In genomic region chr6:30819287-30819917, GRCh38 we compare ENCODE assay signal across 9 cellular contexts.
DNase-seq lines count a peak whose midpoint lies in the region; ATAC-seq and TF ChIP-seq lines count a peak whose summit lies in the region.
"Had no signal": no experiment of that assay in that cellular context is flagged by ENCODE, and none has a peak within 500 bp of the region (broad histone marks: within the 10 kb centered on the region; RNA-seq: fewer than 3 reads in every experiment).

No MANE protein-coding gene starts in this region.

- intact Hi-C loops in activated CD8-positive, alpha-beta T cell treated with anti-CD3 and anti-CD28 coated beads for 36 hours (cut with micrococcal nuclease) = no loop called here
- intact Hi-C loops in thyroid gland (cut with DNase I) = no loop called here

- H3K4me3 Mint-ChIP-seq in activated CD8-positive, alpha-beta T cell treated with anti-CD3 and anti-CD28 coated beads for 36 hours = peak overlapping the region; percentile 41
- H3K4me3 Mint-ChIP-seq in activated CD8-positive, alpha-beta T cell treated with anti-CD3 and anti-CD28 coated beads, Interleukin-2, amount 10 ng/mL, durations not matched to agents 7 days and 5 days = no peak overlapping the region
- H3K4me3 Mint-ChIP-seq in WTC11 = no peak overlapping the region
- H3K4me3 Mint-ChIP-seq: IgD-negative memory B cell had no signal

- H3K36me3 ChIP-seq in thyroid gland = no peaks in the 10 kb centered on the region

- WGBS in thyroid gland, 2 donors = 91% methylated on average over 11 of the region's 11 CpGs

- H3K27ac ChIP-seq in thyroid gland = no peak overlapping the region

- H3K4me3 ChIP-seq in thyroid gland (replicated peaks in 1 of 3) = no peak overlapping the region

- no peak for TF ChIP-seq CTCF in activated CD8-positive, alpha-beta T cell treated with anti-CD3 and anti-CD28 coated beads for 36 hours (IDR thresholded peaks at IDR 0.05)
- no peak for TF ChIP-seq CTCF in thyroid gland (IDR thresholded peaks at IDR 0.05)
- TF ChIP-seq CTCF in WTC11 (IDR thresholded peaks at IDR 0.05) = no peak

- peak; percentile 71 for ATAC-seq in activated CD8-positive, alpha-beta T cell treated with anti-CD3 and anti-CD28 coated beads for 36 hours
- ATAC-seq in activated CD8-positive, alpha-beta T cell treated with anti-CD3 and anti-CD28 coated beads, Interleukin-2, amount 10 ng/mL, durations not matched to agents 7 days and 5 days = no peak
- no peak for ATAC-seq in WTC11
- ATAC-seq in GM18520 (IDR thresholded peaks at IDR 0.05; ENCODE audit: unreplicated experiment) = no peak

- H3K27me3 Mint-ChIP-seq in activated CD8-positive, alpha-beta T cell treated with anti-CD3 and anti-CD28 coated beads for 36 hours = no peaks in the 10 kb centered on the region
- no peaks in the 10 kb centered on the region for H3K27me3 Mint-ChIP-seq in activated CD8-positive, alpha-beta T cell treated with anti-CD3 and anti-CD28 coated beads, Interleukin-2, amount 10 ng/mL, durations not matched to agents 7 days and 5 days (ENCODE audit: low read depth)
- H3K27me3 Mint-ChIP-seq in WTC11 (ENCODE audit: low read depth) = no peaks in the 10 kb centered on the region

- H3K27ac Mint-ChIP-seq in activated CD8-positive, alpha-beta T cell treated with anti-CD3 and anti-CD28 coated beads for 36 hours = peak overlapping the region; percentile 100
- H3K27ac Mint-ChIP-seq in activated CD8-positive, alpha-beta T cell treated with anti-CD3 and anti-CD28 coated beads, Interleukin-2, amount 10 ng/mL, durations not matched to agents 7 days and 5 days = no peak overlapping the region
- H3K27ac Mint-ChIP-seq in WTC11 = no peak overlapping the region

- peaks cover 32% of the 10 kb centered on the region for H3K9me3 Mint-ChIP-seq in activated CD8-positive, alpha-beta T cell treated with anti-CD3 and anti-CD28 coated beads for 36 hours
- H3K9me3 Mint-ChIP-seq in activated CD8-positive, alpha-beta T cell treated with anti-CD3 and anti-CD28 coated beads, Interleukin-2, amount 10 ng/mL, durations not matched to agents 7 days and 5 days (ENCODE audit: insufficient read depth) = peaks cover 7% of the 10 kb centered on the region
- peaks cover 7% of the 10 kb centered on the region for H3K9me3 Mint-ChIP-seq in WTC11
- H3K9me3 Mint-ChIP-seq: IgD-negative memory B cell had no signal

- TF ChIP-seq POLR2A in thyroid gland (IDR thresholded peaks at IDR 0.05) = no peak

- peak; percentile 92 for DNase-seq in activated CD8-positive, alpha-beta T cell treated with anti-CD3 and anti-CD28 coated beads for 36 hours
- DNase-seq in activated CD8-positive, alpha-beta T cell treated with anti-CD3 and anti-CD28 coated beads, Interleukin-2, amount 10 ng/mL, durations not matched to agents 7 days and 5 days = no peak
- DNase-seq in activated CD8-positive, alpha-beta memory T cell treated with anti-CD3 and anti-CD28 coated beads, Interleukin-2, amount 50 U/mL, for 24 hours (ENCODE audit: extremely low read depth) = peak; percentile 57
- DNase-seq in iris pigment epithelial cell (ENCODE audit: low read depth) (peak; percentile 54), thyroid gland (no peak), WTC11 (ENCODE audit: low spot score) (no peak)
- DNase-seq in stimulated activated CD8-positive, alpha-beta memory T cell treated with anti-CD3 and anti-CD28 coated beads, Interleukin-4, amount 100 ng/mL, for 48 hours = peak; percentile 84

- CTCF ChIA-PET in activated CD8-positive, alpha-beta T cell treated with anti-CD3 and anti-CD28 coated beads for 36 hours (lab: Charles Lee) = interaction anchor here (0.7 to 5.5 kb wide), 13 partner anchors 13 to 269 kb away, joined by 3 to 49 read pairs (median 6); no protein-coding TSS in a partner anchor
- CTCF ChIA-PET in activated CD8-positive, alpha-beta T cell treated with anti-CD3 and anti-CD28 coated beads, Interleukin-2, amount 10 ng/mL, durations not matched to agents 7 days and 5 days (lab: Charles Lee) = interaction anchor here (0.7 to 5.4 kb wide), 13 partner anchors 10 to 268 kb away, joined by 3 to 38 read pairs (median 5); partner anchors contain the start of genes IER3 and VARS2
- CTCF ChIA-PET in WTC11 (lab: Charles Lee) = interaction anchor here (1.0 to 4.1 kb wide), 7 partner anchors 10 to 260 kb away, joined by 3 to 54 read pairs (median 5); partner anchors contain the start of genes DDR1 and VARS2

- H3K36me3 Mint-ChIP-seq in activated CD8-positive, alpha-beta T cell treated with anti-CD3 and anti-CD28 coated beads for 36 hours (ENCODE audit: low read depth) = peaks cover 73% of the 10 kb centered on the region
- peaks cover 68% of the 10 kb centered on the region for H3K36me3 Mint-ChIP-seq in activated CD8-positive, alpha-beta T cell treated with anti-CD3 and anti-CD28 coated beads, Interleukin-2, amount 10 ng/mL, durations not matched to agents 7 days and 5 days (ENCODE audit: low read depth)
- peaks cover 5% of the 10 kb centered on the region for H3K36me3 Mint-ChIP-seq in WTC11

- H3K4me1 ChIP-seq in thyroid gland = peaks cover 16 to 37% of the 10 kb centered on the region in 2 donors

- no peaks in the 10 kb centered on the region for H3K27me3 ChIP-seq in thyroid gland

- POLR2A ChIA-PET in activated CD8-positive, alpha-beta T cell treated with anti-CD3 and anti-CD28 coated beads for 36 hours (lab: Charles Lee) = interaction anchor here (0.5 to 13.9 kb wide), 20 partner anchors 9 to 222 kb away, joined by 3 to 212 read pairs (median 4); partner anchors contain the start of genes DDR1, FLOT1, IER3 and VARS2
- POLR2A ChIA-PET in activated CD8-positive, alpha-beta T cell treated with anti-CD3 and anti-CD28 coated beads, Interleukin-2, amount 10 ng/mL, durations not matched to agents 7 days and 5 days (lab: Charles Lee) = interaction anchor here (0.9 to 2.4 kb wide), 2 partner anchors 52 to 76 kb away, joined by 5 to 7 read pairs; partner anchors contain the start of gene IER3
- POLR2A ChIA-PET in WTC11 (lab: Charles Lee) = interaction anchor here (1.0 to 1.1 kb wide), 2 partner anchors 9 to 75 kb away, joined by 3 to 4 read pairs; partner anchors contain the start of gene IER3

- no peaks in the 10 kb centered on the region for H3K9me3 ChIP-seq in thyroid gland

- H3K4me1 Mint-ChIP-seq in activated CD8-positive, alpha-beta T cell treated with anti-CD3 and anti-CD28 coated beads for 36 hours (ENCODE audit: low read depth) = peaks cover 82% of the 10 kb centered on the region
- peaks cover 64% of the 10 kb centered on the region for H3K4me1 Mint-ChIP-seq in activated CD8-positive, alpha-beta T cell treated with anti-CD3 and anti-CD28 coated beads, Interleukin-2, amount 10 ng/mL, durations not matched to agents 7 days and 5 days (ENCODE audit: low read depth)
- H3K4me1 Mint-ChIP-seq in WTC11 = peaks cover 26% of the 10 kb centered on the region

TF ChIP-seq in WTC11, 78 proteins besides CTCF, POLR2A, EP300 and RAD21 (continues in another document):
- TF ChIP-seq, protein P1, sequence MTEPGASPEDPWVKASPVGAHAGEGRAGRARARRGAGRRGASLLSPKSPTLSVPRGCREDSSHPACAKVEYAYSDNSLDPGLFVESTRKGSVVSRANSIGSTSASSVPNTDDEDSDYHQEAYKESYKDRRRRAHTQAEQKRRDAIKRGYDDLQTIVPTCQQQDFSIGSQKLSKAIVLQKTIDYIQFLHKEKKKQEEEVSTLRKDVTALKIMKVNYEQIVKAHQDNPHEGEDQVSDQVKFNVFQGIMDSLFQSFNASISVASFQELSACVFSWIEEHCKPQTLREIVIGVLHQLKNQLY (CRISPR knock-in tag; IDR thresholded peaks at IDR 0.05) = no peak
- TF ChIP-seq TEAD1 (CRISPR knock-in tag; IDR thresholded peaks at IDR 0.05) (no peak), AFF4 (CRISPR knock-in tag; IDR thresholded peaks at IDR 0.05; ENCODE audit: borderline replicate concordance) (no peak), NFYB (CRISPR knock-in tag; conservative IDR thresholded peaks at IDR 0.05; ENCODE audit: low read depth) (no peak), FOXK1 (CRISPR knock-in tag; IDR thresholded peaks at IDR 0.05) (no peak)

Comparison
In these comparisons a context has a peak if more than half of its experiments do, and no peak if none do; other contexts are left out.
1. DNase-seq: peak in activated CD8-positive, alpha-beta T cell treated with anti-CD3 and anti-CD28 coated beads for 36 hours (single experiment), activated CD8-positive, alpha-beta memory T cell treated with anti-CD3 and anti-CD28 coated beads, Interleukin-2, amount 50 U/mL, for 24 hours (single experiment), iris pigment epithelial cell (single experiment) and stimulated activated CD8-positive, alpha-beta memory T cell treated with anti-CD3 and anti-CD28 coated beads, Interleukin-4, amount 100 ng/mL, for 48 hours (single experiment); none in activated CD8-positive, alpha-beta T cell treated with anti-CD3 and anti-CD28 coated beads, Interleukin-2, amount 10 ng/mL, durations not matched to agents 7 days and 5 days (single experiment), thyroid gland (0 of 2) and WTC11 (single experiment).